In the genomic region with DNA sequence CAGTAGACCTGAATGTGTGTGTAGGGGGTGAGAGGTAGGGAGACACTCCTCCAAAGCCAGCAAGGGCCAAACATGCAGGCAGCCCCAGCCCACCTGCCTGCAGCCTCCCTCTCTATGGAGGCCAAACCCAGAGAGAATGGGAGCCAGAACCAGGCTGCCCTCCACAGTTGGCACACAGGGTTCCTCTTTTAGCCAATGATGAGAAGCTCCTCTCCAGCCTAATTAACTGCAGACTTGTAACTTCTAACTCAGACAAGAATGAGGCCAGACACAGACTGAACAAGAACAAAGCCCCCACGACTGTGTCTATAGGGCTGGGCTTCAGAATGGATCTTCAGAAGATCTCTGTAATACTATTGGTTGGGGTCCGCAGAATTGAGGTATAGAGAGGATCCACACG, we compare ENCODE assay signal across 20 cellular contexts.
"Had no signal": no experiment of that assay in that cellular context is flagged by ENCODE, and none has a peak within 500 bp of the region (broad histone marks: within the 10 kb centered on the region; RNA-seq: fewer than 3 reads in every experiment).

No MANE protein-coding gene starts in this region.

- ATAC-seq: activated CD8-positive, alpha-beta memory T cell treated with anti-CD3 and anti-CD28 coated beads, Interleukin-2, amount 10 ng/mL, durations not matched to agents 7 days and 5 days; activated CD8-positive, alpha-beta T cell treated with anti-CD3 and anti-CD28 coated beads for 36 hours; body of pancreas; heart left ventricle; left cardiac atrium; mucosa of descending colon; right lobe of liver had no signal

- DNase-seq: activated CD4-positive, alpha-beta T cell treated with anti-CD3 and anti-CD28 coated beads, Interleukin-2, amount 10 ng/mL, durations not matched to agents 7 days and 5 days; activated CD4-positive, CD25-positive, alpha-beta regulatory T cell treated with anti-CD3 and anti-CD28 coated beads, Interleukin-2, amount 50 U/mL, for 72 hours; activated CD8-positive, alpha-beta memory T cell treated with anti-CD3 and anti-CD28 coated beads, Interleukin-2, amount 10 ng/mL, durations not matched to agents 7 days and 5 days; activated CD8-positive, alpha-beta T cell treated with anti-CD3 and anti-CD28 coated beads for 36 hours; activated effector memory CD4-positive, alpha-beta T cell treated with anti-CD3 and anti-CD28 coated beads, Interleukin-2, amount 50 U/mL, for 16 hours; activated naive CD4-positive, alpha-beta T cell treated with anti-CD3 and anti-CD28 coated beads, Interleukin-2, amount 50 U/mL, for 16 hours; activated T-cell treated with anti-CD3 and anti-CD28 coated beads for 4 hours; anterior cingulate cortex; body of pancreas; effector CD4-positive, alpha-beta T cell; heart left ventricle; islet precursor cell; left cardiac atrium; mucosa of descending colon; nucleus accumbens; right lobe of liver; stimulated activated CD4-positive, alpha-beta T cell treated with anti-CD3 and anti-CD28 coated beads, Interleukin-1b, Interleukin-23, amount 100 ng/mL, for 48 hours; substantia nigra; thyroid gland; WERI-Rb-1 had no signal
